Comparison of ENCODE assay signal across 31 cellular contexts in genomic region chr14:22434901-22435565, GRCh38.
"Had no signal": no experiment of that assay in that cellular context is flagged by ENCODE, and none has a peak within 500 bp of the region (broad histone marks: within the 10 kb centered on the region; RNA-seq: fewer than 3 reads in every experiment).

No MANE protein-coding gene starts in this region.

- H3K27me3 ChIP-seq: colonic mucosa, dorsolateral prefrontal cortex, gastroesophageal sphincter, sigmoid colon, thyroid gland, upper lobe of right lung had no signal

- H3K36me3 ChIP-seq: colonic mucosa, gastroesophageal sphincter, sigmoid colon, thyroid gland, upper lobe of right lung had no signal

- H3K9me3 ChIP-seq: colonic mucosa, gastroesophageal sphincter, mucosa of descending colon, psoas muscle, sigmoid colon, thyroid gland, upper lobe of right lung had no signal

- DNase-seq: activated CD4-positive, alpha-beta T cell treated with anti-CD3 and anti-CD28 coated beads for 4 hours; activated CD4-positive, alpha-beta T cell treated with anti-CD3 and anti-CD28 coated beads, Interleukin-2, amount 50 U/mL, for 4 hours; activated CD8-positive, alpha-beta memory T cell treated with anti-CD3 and anti-CD28 coated beads for 24 hours; activated effector memory CD4-positive, alpha-beta T cell treated with anti-CD3 and anti-CD28 coated beads, Interleukin-2, amount 50 U/mL, for 16 hours; activated naive CD4-positive, alpha-beta T cell treated with anti-CD3 and anti-CD28 coated beads for 36 hours; activated T-cell treated with anti-CD3 and anti-CD28 coated beads, Interleukin-2, amount 50 U/mL, for 1 hour; anterior cingulate cortex; colonic mucosa; dorsolateral prefrontal cortex; effector memory CD4-positive, alpha-beta T cell; erythroblast; left cardiac atrium; left ventricle myocardium superior; mucosa of descending colon; nucleus accumbens; psoas muscle; sigmoid colon; small intestine; stimulated activated CD4-positive, alpha-beta T cell treated with anti-CD3 and anti-CD28 coated beads, Interleukin-4, amount 100 ng/mL, for 24 hours; stimulated activated naive CD8-positive, alpha-beta T cell treated with anti-CD3 and anti-CD28 coated beads, Interleukin-15, amount 100 ng/mL, for 72 hours; substantia nigra; T-helper 9 cell; thyroid gland; upper lobe of right lung had no signal

- H3K9ac ChIP-seq: parathyroid adenoma had no signal

- H3K27ac Mint-ChIP-seq: activated naive CD4-positive, alpha-beta T cell treated with anti-CD3 and anti-CD28 coated beads for 36 hours; activated T-helper 1 cell treated with anti-CD3 and anti-CD28 coated beads, Interleukin-12 subunit alpha, Interleukin-12 subunit beta, Interleukin-2, Interleukin-4 antibody, amounts not matched to agents 30 ng/mL and 10 ng/mL and 1 ng/mL, durations not matched to agents 14 hours and 24 hours and 36 hours; stimulated activated effector memory CD8-positive, alpha-beta T cell treated with anti-CD3 and anti-CD28 coated beads, Interleukin-12 subunit alpha, Interleukin-12 subunit beta, amount 100 ng/mL, for 72 hours; stimulated activated naive CD8-positive, alpha-beta T cell treated with anti-CD3 and anti-CD28 coated beads, Interleukin-15, amount 100 ng/mL, for 72 hours; T-helper 1 cell treated with Interleukin-12 subunit alpha and Interleukin-12 subunit beta and Interleukin-4 antibody, amounts not matched to agents 30 μg/mL and 1 μg/mL, for 36 hours had no signal

- H3K27me3 Mint-ChIP-seq: stimulated activated naive CD8-positive, alpha-beta T cell treated with anti-CD3 and anti-CD28 coated beads, Interleukin-15, amount 100 ng/mL, for 72 hours had no signal

- H3K36me3 Mint-ChIP-seq: stimulated activated effector memory CD8-positive, alpha-beta T cell treated with anti-CD3 and anti-CD28 coated beads, Interleukin-12 subunit alpha, Interleukin-12 subunit beta, amount 100 ng/mL, for 72 hours had no signal

- H3K4me1 Mint-ChIP-seq: neural crest cell; stimulated activated effector memory CD8-positive, alpha-beta T cell treated with anti-CD3 and anti-CD28 coated beads, Interleukin-12 subunit alpha, Interleukin-12 subunit beta, amount 100 ng/mL, for 72 hours; stimulated activated naive CD8-positive, alpha-beta T cell treated with anti-CD3 and anti-CD28 coated beads, Interleukin-15, amount 100 ng/mL, for 72 hours had no signal

- H3K9me3 Mint-ChIP-seq: activated naive CD4-positive, alpha-beta T cell treated with anti-CD3 and anti-CD28 coated beads for 36 hours; activated T-helper 1 cell treated with anti-CD3 and anti-CD28 coated beads, Interleukin-12 subunit alpha, Interleukin-12 subunit beta, Interleukin-2, Interleukin-4 antibody, amounts not matched to agents 30 ng/mL and 10 ng/mL and 1 ng/mL, durations not matched to agents 14 hours and 24 hours and 36 hours; neural crest cell; stimulated activated effector memory CD8-positive, alpha-beta T cell treated with anti-CD3 and anti-CD28 coated beads, Interleukin-12 subunit alpha, Interleukin-12 subunit beta, amount 100 ng/mL, for 72 hours; stimulated activated naive CD8-positive, alpha-beta T cell treated with anti-CD3 and anti-CD28 coated beads, Interleukin-15, amount 100 ng/mL, for 72 hours; T-helper 1 cell treated with Interleukin-12 subunit alpha and Interleukin-12 subunit beta and Interleukin-4 antibody, amounts not matched to agents 30 μg/mL and 1 μg/mL, for 36 hours had no signal

- H3K27ac ChIP-seq: colonic mucosa, dorsolateral prefrontal cortex, hepatocyte, parathyroid adenoma, psoas muscle, sigmoid colon, thyroid gland, upper lobe of right lung had no signal

- H3K4me3 Mint-ChIP-seq: activated naive CD4-positive, alpha-beta T cell treated with anti-CD3 and anti-CD28 coated beads for 36 hours; activated T-helper 1 cell treated with anti-CD3 and anti-CD28 coated beads, Interleukin-12 subunit alpha, Interleukin-12 subunit beta, Interleukin-2, Interleukin-4 antibody, amounts not matched to agents 30 ng/mL and 10 ng/mL and 1 ng/mL, durations not matched to agents 14 hours and 24 hours and 36 hours; neural crest cell; stimulated activated effector memory CD8-positive, alpha-beta T cell treated with anti-CD3 and anti-CD28 coated beads, Interleukin-12 subunit alpha, Interleukin-12 subunit beta, amount 100 ng/mL, for 72 hours; stimulated activated naive CD8-positive, alpha-beta T cell treated with anti-CD3 and anti-CD28 coated beads, Interleukin-15, amount 100 ng/mL, for 72 hours; T-helper 1 cell treated with Interleukin-12 subunit alpha and Interleukin-12 subunit beta and Interleukin-4 antibody, amounts not matched to agents 30 μg/mL and 1 μg/mL, for 36 hours had no signal

- H3K4me3 ChIP-seq: colonic mucosa, dorsolateral prefrontal cortex, gastroesophageal sphincter, hepatocyte, mucosa of descending colon, psoas muscle, sigmoid colon, thyroid gland, upper lobe of right lung had no signal

- ATAC-seq: gastroesophageal sphincter; left cardiac atrium; left ventricle myocardium superior; mucosa of descending colon; psoas muscle; stimulated activated effector memory CD8-positive, alpha-beta T cell treated with anti-CD3 and anti-CD28 coated beads, Interleukin-12 subunit alpha, Interleukin-12 subunit beta, amount 100 ng/mL, for 72 hours; stimulated activated naive CD8-positive, alpha-beta T cell treated with anti-CD3 and anti-CD28 coated beads, Interleukin-15, amount 100 ng/mL, for 72 hours; upper lobe of right lung had no signal
